Comparison of ENCODE assay signal across 8 cellular contexts in the genomic region with DNA sequence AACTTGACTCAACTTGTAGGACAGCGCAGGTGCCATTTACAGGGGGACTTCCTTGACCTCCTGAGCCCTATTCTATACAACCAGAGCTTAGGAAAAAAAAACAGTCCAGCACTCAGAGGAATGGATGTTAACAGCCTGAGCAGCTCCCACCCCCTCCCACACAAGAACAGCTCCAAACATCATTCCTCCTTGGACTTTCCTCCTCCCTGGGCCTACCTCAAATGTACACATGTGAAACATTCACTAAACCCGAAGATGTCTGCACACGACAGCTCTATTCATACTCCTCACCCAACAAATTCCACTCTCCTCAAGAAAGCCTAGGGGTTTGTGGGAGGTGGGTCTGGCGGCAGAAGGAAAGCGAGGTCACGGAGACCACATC. TPM values are rescaled to one million over a fixed set of nuclear protein-coding genes. Genes with fewer than 3 reads are reported as not detected.
DNase-seq lines count a peak whose midpoint lies in the region; ATAC-seq and TF ChIP-seq lines count a peak whose summit lies in the region.

No MANE protein-coding gene starts in this region.

- peaks cover 12% of the 10 kb centered on the region for H3F3A ChIP-seq in PC-3 (ENCODE audit: low read length, unreplicated experiment)

- H3K9ac ChIP-seq in PC-3 (ENCODE audit: low read length) = peak overlapping the region; percentile 81

- POLR2A ChIA-PET in CD8-positive, alpha-beta memory T cell (lab: Charles Lee) = interaction anchor here (0.6 to 1.8 kb wide), 9 partner anchors 10 to 206 kb away, joined by 3 to 10 read pairs (median 4); a partner anchor contains a TSS
- POLR2A ChIA-PET in PC-3 (lab: Charles Lee; ENCODE audit: unreplicated experiment) = interaction anchor here (0.6 to 0.7 kb wide), 3 partner anchors 20 to 164 kb away, joined by 3 to 4 read pairs (median 3); no protein-coding TSS in a partner anchor

- no peaks in the 10 kb centered on the region for H3K9me3 ChIP-seq in CD8-positive, alpha-beta memory T cell (ENCODE audit: low read length)
- no peaks in the 10 kb centered on the region for H3K9me3 ChIP-seq in PC-3 (ENCODE audit: low read length)

- peak overlapping the region; percentile 87 for H3K4me2 ChIP-seq in PC-3 (ENCODE audit: low read length)

- no peaks in the 10 kb centered on the region for H3K27me3 Mint-ChIP-seq in CD8-positive, alpha-beta memory T cell
- no peaks in the 10 kb centered on the region for H3K27me3 Mint-ChIP-seq in osteocyte (ENCODE audit: unreplicated experiment)

- peaks cover 0 to 46% (median 8%) of the 10 kb centered on the region in 3 donors for H3K36me3 Mint-ChIP-seq in CD8-positive, alpha-beta memory T cell
- H3K36me3 Mint-ChIP-seq in osteocyte (ENCODE audit: unreplicated experiment) = peaks cover 5% of the 10 kb centered on the region

- no peaks in the 10 kb centered on the region for H3K27me3 ChIP-seq in CD8-positive, alpha-beta memory T cell (ENCODE audit: insufficient read depth, low read length, poor library complexity, severe bottlenecking)
- no peaks in the 10 kb centered on the region for H3K27me3 ChIP-seq in PC-3 (ENCODE audit: low read length)

- H4K20me1 ChIP-seq in PC-3 (ENCODE audit: low read length) = peaks cover 7% of the 10 kb centered on the region

- peak overlapping the region; percentile 91 to 96 (median 95) for H3K27ac Mint-ChIP-seq in CD8-positive, alpha-beta memory T cell
- H3K27ac Mint-ChIP-seq in osteocyte (ENCODE audit: unreplicated experiment) = peak overlapping the region; percentile 84

- BruUV-seq in PC-3 (replicated peaks; lab: Mats Ljungman, UMichigan) = TSS peak; percentile 81

- peak; percentile 1; the same call in 1 of the 2 replicates for ATAC-seq in PC-3
- no peak for ATAC-seq in HG03571 (IDR thresholded peaks at IDR 0.05; ENCODE audit: unreplicated experiment)

- H3K27ac ChIP-seq in CD8-positive, alpha-beta memory T cell (ENCODE audit: low read depth, low read length) = peak overlapping the region; percentile 71
- peak overlapping the region; percentile 30 for H3K27ac ChIP-seq in PC-3 (ENCODE audit: low read length)

- peaks cover 50% of the 10 kb centered on the region for H3K79me2 ChIP-seq in PC-3 (ENCODE audit: low read length)

- DNase-seq in CD8-positive, alpha-beta memory T cell = no peak
- DNase-seq in PC-3 = no peak
- DNase-seq in epithelial cell of esophagus (ENCODE audit: low read depth) = no peak
- DNase-seq in osteocyte (ENCODE audit: extremely low spot score, unreplicated experiment) = no peak
- DNase-seq in activated CD8-positive, alpha-beta memory T cell treated with anti-CD3 and anti-CD28 coated beads, Interleukin-2, amount 50 U/mL, for 48 hours = no peak
- no peak for DNase-seq in SW 1271 (lab: John Stamatoyannopoulos, UW)
- no peak for DNase-seq in NCI-H128 (lab: John Stamatoyannopoulos, UW; ENCODE audit: unreplicated experiment)

- TF ChIP-seq CTCF in PC-3 (conservative IDR thresholded peaks at IDR 0.05; ENCODE audit: low read depth, low read length) (no peak), epithelial cell of esophagus (IDR thresholded peaks at IDR 0.05; ENCODE audit: insufficient read depth, low read depth, low read length, missing control alignments) (no peak), osteocyte (IDR thresholded peaks at IDR 0.05) (no peak)

- H3K4me1 Mint-ChIP-seq in CD8-positive, alpha-beta memory T cell = peaks cover 31 to 52% (median 43%) of the 10 kb centered on the region in 3 donors
- peaks cover 41% of the 10 kb centered on the region for H3K4me1 Mint-ChIP-seq in osteocyte (ENCODE audit: unreplicated experiment)

- peaks cover 32% of the 10 kb centered on the region for H3K4me1 ChIP-seq in CD8-positive, alpha-beta memory T cell (ENCODE audit: insufficient read depth, low read length)
- peaks cover 34% of the 10 kb centered on the region for H3K4me1 ChIP-seq in PC-3 (ENCODE audit: insufficient read depth, low read length)

- no peaks in the 10 kb centered on the region for H3K9me2 ChIP-seq in PC-3 (replicated peaks; ENCODE audit: low read length)

- peak overlapping the region; percentile 88 for H3K4me3 ChIP-seq in CD8-positive, alpha-beta memory T cell (ENCODE audit: low read length)
- peak overlapping the region; percentile 98 for H3K4me3 ChIP-seq in PC-3 (ENCODE audit: low read length)
- peak overlapping the region; percentile 73 for H3K4me3 ChIP-seq in epithelial cell of esophagus (ENCODE audit: low read length)

- H2AFZ ChIP-seq in PC-3 (ENCODE audit: low read length) = peak overlapping the region; percentile 92

- intact Hi-C loops in PC-3 (cut with micrococcal nuclease) = loop anchor here (5.0 kb wide), 1 partner anchor 111 kb away; a partner anchor contains a TSS

- H3K4me3 Mint-ChIP-seq in CD8-positive, alpha-beta memory T cell = peak overlapping the region; percentile 84 to 94 (median 88)
- peak overlapping the region; percentile 88 for H3K4me3 Mint-ChIP-seq in osteocyte (ENCODE audit: unreplicated experiment)

- peaks cover 17% of the 10 kb centered on the region for H3K36me3 ChIP-seq in CD8-positive, alpha-beta memory T cell (ENCODE audit: insufficient read depth, low read length)
- H3K36me3 ChIP-seq in PC-3 (ENCODE audit: low read depth, low read length) = peaks cover 16% of the 10 kb centered on the region

- no peaks in the 10 kb centered on the region for H3K9me3 Mint-ChIP-seq in CD8-positive, alpha-beta memory T cell
- H3K9me3 Mint-ChIP-seq in osteocyte (ENCODE audit: unreplicated experiment) = no peaks in the 10 kb centered on the region

- CTCF ChIA-PET in CD8-positive, alpha-beta memory T cell (lab: Charles Lee) = interaction anchor here (0.9 to 4.7 kb wide), 9 partner anchors 11 to 177 kb away, joined by 3 to 60 read pairs (median 5); no protein-coding TSS in a partner anchor
- CTCF ChIA-PET in PC-3 (lab: Charles Lee) = interaction anchor here (0.6 to 3.3 kb wide), 3 partner anchors 10 to 216 kb away, joined by 3 to 39 read pairs (median 6); no protein-coding TSS in a partner anchor

RNA-seq across cellular contexts. Expression of a gene that starts 0.5 kb away (rescaled TPM):
- total RNA-seq in CD8-positive, alpha-beta memory T cell = 10 to 100 TPM; 22.1 to 22.8 TPM
- polyA plus RNA-seq in CD8-positive, alpha-beta memory T cell = 13.4 TPM
- total RNA-seq in PC-3 (2014; rRNA removed) (13.9 and 16.1 TPM in 2 replicates), osteocyte (8.5 and 9.3 TPM in 2 replicates)

RNA-seq across cellular contexts. Expression of a gene that starts 6.0 kb away (rescaled TPM):
- 100 to 1,000 TPM; 420 to 494 TPM for total RNA-seq in CD8-positive, alpha-beta memory T cell
- 826 TPM for polyA plus RNA-seq in CD8-positive, alpha-beta memory T cell
- total RNA-seq in PC-3 (2014; rRNA removed) (517 and 618 TPM in 2 replicates), osteocyte (186 and 198 TPM in 2 replicates)

RNA-seq across cellular contexts. Expression of a gene that starts 6.1 kb away (rescaled TPM):
- 10 to 100 TPM; 24.2 to 26.0 TPM for total RNA-seq in CD8-positive, alpha-beta memory T cell
- polyA plus RNA-seq in CD8-positive, alpha-beta memory T cell = 11.3 TPM
- total RNA-seq in PC-3 (2014; rRNA removed) = 27.8 and 30.9 TPM in 2 replicates
- 11.3 and 11.9 TPM in 2 replicates for total RNA-seq in osteocyte

RNA-seq across cellular contexts. Expression of a gene that starts 16.1 kb away (rescaled TPM):
- total RNA-seq in CD8-positive, alpha-beta memory T cell = 1 to 10 TPM; 3.1 to 5.5 TPM
- polyA plus RNA-seq in CD8-positive, alpha-beta memory T cell = 0.30 TPM
- total RNA-seq in PC-3 (2014; rRNA removed) (31.8 and 35.4 TPM in 2 replicates), osteocyte (76.7 and 88.2 TPM in 2 replicates)

RNA-seq across cellular contexts. Expression of a gene that starts 57.9 kb away (rescaled TPM):
- total RNA-seq in CD8-positive, alpha-beta memory T cell = 100 to 1,000 TPM; 102 TPM
- polyA plus RNA-seq in CD8-positive, alpha-beta memory T cell = 470 TPM
- total RNA-seq in PC-3 (2014; rRNA removed) (159 and 164 TPM in 2 replicates), osteocyte (203 and 211 TPM in 2 replicates)
